ENCODE assay signal across 22 cellular contexts in genomic region chr6:101429291-101429690, GRCh38. TPM values are rescaled to one million over a fixed set of nuclear protein-coding genes. Genes with fewer than 3 reads are reported as not detected.
DNase-seq lines count a peak whose midpoint lies in the region; ATAC-seq and TF ChIP-seq lines count a peak whose summit lies in the region.
"Had no signal": no experiment of that assay in that cellular context is flagged by ENCODE, and none has a peak within 500 bp of the region (broad histone marks: within the 10 kb centered on the region; RNA-seq: fewer than 3 reads in every experiment).

No MANE protein-coding gene starts in this region.

- H3K27ac ChIP-seq in ACC112 (ENCODE audit: low read depth, low read length), result no peak overlapping the region
- H3K27ac ChIP-seq: left lung, sigmoid colon, vagina had no signal

- H3K27me3 Mint-ChIP-seq in activated naive CD8-positive, alpha-beta T cell treated with anti-CD3 and anti-CD28 coated beads for 36 hours, result no peaks in the 10 kb centered on the region

- no peak overlapping the region for H3K27ac Mint-ChIP-seq in activated naive CD8-positive, alpha-beta T cell treated with anti-CD3 and anti-CD28 coated beads for 36 hours
- H3K27ac Mint-ChIP-seq: activated CD8-positive, alpha-beta T cell treated with anti-CD3 and anti-CD28 coated beads, Interleukin-2, amount 10 ng/mL, durations not matched to agents 7 days and 5 days; T-helper 1 cell treated with Interleukin-12 subunit alpha and Interleukin-12 subunit beta and Interleukin-4 antibody, amounts not matched to agents 30 μg/mL and 1 μg/mL, for 36 hours had no signal

- TF ChIP-seq CTCF in astrocyte of the spinal cord (IDR thresholded peaks at IDR 0.05; ENCODE audit: low read depth, low read length), result no peak

- H3K4me1 ChIP-seq in ACC112 (ENCODE audit: control insufficient read depth, insufficient read depth, low read length, unreplicated experiment), result peaks cover 4% of the 10 kb centered on the region
- H3K4me1 ChIP-seq: left lung, sigmoid colon, vagina had no signal

- no peak for ATAC-seq in HG02973 (IDR thresholded peaks at IDR 0.05; ENCODE audit: unreplicated experiment)
- ATAC-seq: activated CD8-positive, alpha-beta T cell treated with anti-CD3 and anti-CD28 coated beads, Interleukin-2, amount 10 ng/mL, durations not matched to agents 7 days and 5 days; left lung had no signal

- no peak overlapping the region for H3K4me3 ChIP-seq in ACC112 (ENCODE audit: low read depth, low read length)
- H3K4me3 ChIP-seq in astrocyte of the spinal cord (ENCODE audit: low read depth, low read length), result no peak overlapping the region
- H3K4me3 ChIP-seq: left lung, sigmoid colon, vagina had no signal

- peak overlapping the region; percentile 33 for H2AFZ ChIP-seq in ACC112 (ENCODE audit: low read length, unreplicated experiment)

- H3K4me1 Mint-ChIP-seq in activated naive CD8-positive, alpha-beta T cell treated with anti-CD3 and anti-CD28 coated beads for 36 hours, result no peaks in the 10 kb centered on the region

- in situ Hi-C loops in astrocyte of the spinal cord (cut with HindIII; ENCODE audit: low sequenced_read_pairs), result no loop called here

- H3K79me2 ChIP-seq in ACC112 (ENCODE audit: control insufficient read depth, insufficient read depth, low read length, unreplicated experiment), result no peaks in the 10 kb centered on the region

- no peaks in the 10 kb centered on the region for H3K27me3 ChIP-seq in ACC112 (ENCODE audit: insufficient read depth, low read length)
- H3K27me3 ChIP-seq: left lung, sigmoid colon, vagina had no signal

- peaks cover 1% of the 10 kb centered on the region for H3K9me3 Mint-ChIP-seq in activated naive CD8-positive, alpha-beta T cell treated with anti-CD3 and anti-CD28 coated beads for 36 hours
- H3K9me3 Mint-ChIP-seq: T-helper 1 cell treated with Interleukin-12 subunit alpha and Interleukin-12 subunit beta and Interleukin-4 antibody, amounts not matched to agents 30 μg/mL and 1 μg/mL, for 36 hours had no signal

- no peaks in the 10 kb centered on the region for H3K36me3 ChIP-seq in ACC112 (ENCODE audit: insufficient read depth, low read length)
- H3K36me3 ChIP-seq: left lung, sigmoid colon, vagina had no signal

- DNase-seq in HCEC 1CT, result peak; percentile 40
- peak; percentile 8 for DNase-seq in astrocyte of the spinal cord (ENCODE audit: low read depth, low spot score)
- DNase-seq in iris pigment epithelial cell (ENCODE audit: low read depth), result peak; percentile 5
- DNase-seq in activated naive CD8-positive, alpha-beta T cell treated with anti-CD3 and anti-CD28 coated beads for 36 hours, result no peak
- DNase-seq in NCI-H1694 (lab: John Stamatoyannopoulos, UW), result no peak
- DNase-seq in NCI-H345 (lab: John Stamatoyannopoulos, UW), result no peak
- DNase-seq: activated CD4-positive, CD25-positive, alpha-beta regulatory T cell; activated CD8-positive, alpha-beta T cell treated with anti-CD3 and anti-CD28 coated beads, Interleukin-2, amount 10 ng/mL, durations not matched to agents 7 days and 5 days; AML-193; cerebellar nuclear complex; GF-D8; GOT3; left lung; NCI-H1092; nucleus accumbens; SIG-M5; sigmoid colon had no signal

- H3K36me3 Mint-ChIP-seq in activated naive CD8-positive, alpha-beta T cell treated with anti-CD3 and anti-CD28 coated beads for 36 hours, result no peaks in the 10 kb centered on the region

- H3K4me3 Mint-ChIP-seq in activated naive CD8-positive, alpha-beta T cell treated with anti-CD3 and anti-CD28 coated beads for 36 hours, result no peak overlapping the region
- H3K4me3 Mint-ChIP-seq: activated CD8-positive, alpha-beta T cell treated with anti-CD3 and anti-CD28 coated beads, Interleukin-2, amount 10 ng/mL, durations not matched to agents 7 days and 5 days; T-helper 1 cell treated with Interleukin-12 subunit alpha and Interleukin-12 subunit beta and Interleukin-4 antibody, amounts not matched to agents 30 μg/mL and 1 μg/mL, for 36 hours had no signal

RNA-seq across cellular contexts. Expression of gene GRIK2, which starts 35.8 kb away (rescaled TPM):
- total RNA-seq in activated naive CD8-positive, alpha-beta T cell treated with anti-CD3 and anti-CD28 coated beads for 36 hours, result not detected
- total RNA-seq: activated CD8-positive, alpha-beta T cell treated with anti-CD3 and anti-CD28 coated beads, Interleukin-2, amount 10 ng/mL, durations not matched to agents 7 days and 5 days; NCI-H460 had no signal

Comparison
In these comparisons a context has a peak if more than half of its experiments do, and no peak if none do; other contexts are left out.
1. DNase-seq: peak in HCEC 1CT (single experiment), astrocyte of the spinal cord (single experiment) and iris pigment epithelial cell (single experiment); none in activated naive CD8-positive, alpha-beta T cell treated with anti-CD3 and anti-CD28 coated beads for 36 hours (single experiment), NCI-H1694 (single experiment) and NCI-H345 (single experiment).